ENCODE assay signal across 8 cellular contexts in genomic region chr10:86888585-86889381, GRCh38.
A peak's percentile ranks its signal among the peaks of the same experiment; 100 is the strongest.
DNase-seq lines count a peak whose midpoint lies in the region; ATAC-seq and TF ChIP-seq lines count a peak whose summit lies in the region.

No MANE protein-coding gene starts in this region.

- H3K4me1 ChIP-seq in A673 (ENCODE audit: insufficient read depth, low read length, poor library complexity, severe bottlenecking) = peaks cover 40% of the 10 kb centered on the region
- no peaks in the 10 kb centered on the region for H3K4me1 ChIP-seq in Caco-2

- H3K9me3 ChIP-seq in A673 (ENCODE audit: low read depth, low read length, poor library complexity, severe bottlenecking) = no peaks in the 10 kb centered on the region
- no peaks in the 10 kb centered on the region for H3K9me3 ChIP-seq in Caco-2

- no peaks in the 10 kb centered on the region for H3K27me3 ChIP-seq in A673 (replicated peaks; ENCODE audit: insufficient read depth, low read depth, low read length, poor library complexity)
- H3K27me3 ChIP-seq in Caco-2 (replicated peaks; ENCODE audit: control insufficient read depth, insufficient read depth, low read length) = no peaks in the 10 kb centered on the region

- H3K4me3 ChIP-seq in A673 (ENCODE audit: low read depth, low read length, poor library complexity, severe bottlenecking) (no peak overlapping the region), Caco-2 (ENCODE audit: low read depth, low read length) (no peak overlapping the region)

- DNase-seq in A673 (ENCODE audit: low spot score) = peak; percentile 94
- peak; percentile 23 for DNase-seq in RWPE1 (ENCODE audit: low spot score)
- peak; percentile 18 for DNase-seq in glomerular endothelial cell (ENCODE audit: extremely low read depth, low read depth, low spot score)
- DNase-seq in NCI-H2171 (lab: John Stamatoyannopoulos, UW) = no peak
- DNase-seq in NCI-H146 treated with DMSO at 0.1 percent for 48 hours (lab: John Stamatoyannopoulos, UW; ENCODE audit: unreplicated experiment) = no peak
- DNase-seq in Caco-2 = no peak

- no peak overlapping the region for H3K27ac Mint-ChIP-seq in Caco-2 (ENCODE audit: unreplicated experiment)

- H3K27ac ChIP-seq in A673 (ENCODE audit: low read depth, low read length, poor library complexity, severe bottlenecking) = peak overlapping the region; percentile 43
- no peak overlapping the region for H3K27ac ChIP-seq in RWPE1

- ATAC-seq in GM18873 (IDR thresholded peaks at IDR 0.05; ENCODE audit: low FRiP score, unreplicated experiment) (peak; percentile 96), HG03045 (IDR thresholded peaks at IDR 0.05; ENCODE audit: unreplicated experiment) (peak; percentile 86)

- H3K36me3 ChIP-seq in A673 (ENCODE audit: insufficient read depth, low read length, poor library complexity, severe bottlenecking) (peaks cover 36% of the 10 kb centered on the region), Caco-2 (ENCODE audit: control insufficient read depth, insufficient read depth, low read length) (no peaks in the 10 kb centered on the region)

- no peaks in the 10 kb centered on the region for H3K4me1 Mint-ChIP-seq in Caco-2 (ENCODE audit: low read depth, unreplicated experiment)

- POLR2A ChIA-PET in A673 (lab: Charles Lee; ENCODE audit: low non-redundant PET) (interaction anchor here (0.7 kb wide), 1 partner anchor 575 kb away, joined by 3 read pairs; no protein-coding TSS in a partner anchor), RWPE1 (lab: Yijun Ruan, JAX; ENCODE audit: low non-redundant PET) (no interaction called here), Caco-2 (lab: Charles Lee) (no interaction called here)

- CTCF ChIA-PET in A673 (lab: Charles Lee) (no interaction called here), RWPE1 (lab: Yijun Ruan, JAX) (no interaction called here), Caco-2 (lab: Charles Lee) (no interaction called here)

- no peak overlapping the region for H3K4me3 Mint-ChIP-seq in Caco-2 (ENCODE audit: unreplicated experiment)

- peaks cover 48% of the 10 kb centered on the region for H3K36me3 Mint-ChIP-seq in Caco-2 (ENCODE audit: insufficient read depth, unreplicated experiment)

- no TSS peak for BruUV-seq in A673 (replicated peaks; lab: Mats Ljungman, UMichigan)
- no TSS peak for BruUV-seq in Caco-2 (replicated peaks; lab: Mats Ljungman, UMichigan)

- no peaks in the 10 kb centered on the region for H3K27me3 Mint-ChIP-seq in Caco-2 (ENCODE audit: insufficient read depth, unreplicated experiment)

- TF ChIP-seq CTCF in A673 (conservative IDR thresholded peaks at IDR 0.05; ENCODE audit: low read depth, low read length) = no peak
- no peak for TF ChIP-seq CTCF in RWPE1 (conservative IDR thresholded peaks at IDR 0.05; ENCODE audit: low read depth)
- TF ChIP-seq CTCF in Caco-2 (IDR thresholded peaks at IDR 0.05; ENCODE audit: insufficient read depth in 1 of 2, low read depth in 1 of 2, low read length in 1 of 2, severe bottlenecking in 1 of 2, unreplicated experiment in 1 of 2) = no peak

- intact Hi-C loops in A673 (cut with micrococcal nuclease; ENCODE audit: unreplicated experiment) = loop anchor here (5.0 kb wide), 1 partner anchor 131 kb away; the partner anchor contains the start of gene BMPR1A
- intact Hi-C loops in Caco-2 (cut with micrococcal nuclease; ENCODE audit: unreplicated experiment) = no loop called here

- no peaks in the 10 kb centered on the region for H3K9me3 Mint-ChIP-seq in Caco-2 (ENCODE audit: unreplicated experiment)

Comparison
In these comparisons a context has a peak if more than half of its experiments do, and no peak if none do; other contexts are left out.
1. DNase-seq: peak in A673 (single experiment), RWPE1 (single experiment) and glomerular endothelial cell (single experiment); none in NCI-H2171 (single experiment), NCI-H146 treated with DMSO at 0.1 percent for 48 hours (single experiment) and Caco-2 (0 of 2).